Comparison of ENCODE assay signal across 33 cellular contexts in the genomic region with DNA sequence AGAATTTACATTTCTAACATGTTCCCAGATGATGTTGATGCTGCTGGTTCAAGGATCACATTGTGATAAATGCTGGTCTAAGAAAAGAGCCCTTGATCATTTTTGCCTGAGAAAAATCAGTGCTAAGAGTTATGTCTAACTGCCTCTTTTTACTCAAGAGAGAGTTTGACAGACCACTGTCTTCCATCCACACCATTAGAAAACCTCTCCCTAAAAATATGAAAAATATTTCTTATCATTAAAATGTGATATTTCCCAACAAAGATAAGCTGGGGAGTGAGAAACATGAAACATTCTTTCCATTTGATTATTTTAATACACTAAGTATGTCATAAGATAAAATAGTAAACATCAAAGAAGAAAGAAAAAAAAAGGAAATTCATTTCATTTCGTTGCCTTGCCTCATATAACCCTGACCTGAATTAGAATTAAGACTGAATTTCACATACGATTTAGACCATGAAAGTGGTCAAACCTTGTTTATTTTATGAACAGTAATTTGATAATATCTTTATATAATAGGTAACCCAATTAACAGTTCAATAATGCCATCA.
"Had no signal": no experiment of that assay in that cellular context is flagged by ENCODE, and none has a peak within 500 bp of the region (broad histone marks: within the 10 kb centered on the region; RNA-seq: fewer than 3 reads in every experiment).

No MANE protein-coding gene starts in this region.

- DNase-seq: Karpas-422, Kasumi-1, MG63, MM.1S, MV-4-11, NCI-H1048, NCI-H1092, NCI-H1092 treated with DMSO at 0.1 percent for 48 hours, NCI-H1105, NCI-H1105 treated with DMSO at 0.1 percent for 48 hours, NCI-H1417, NCI-H1417 treated with DMSO at 0.1 percent for 48 hours, NCI-H1436, NCI-H1436 treated with DMSO at 0.1 percent for 48 hours, NCI-H146, NCI-H1694, NCI-H1694 treated with DMSO at 0.1 percent for 48 hours, NCI-H187, NCI-H187 treated with DMSO at 0.1 percent for 48 hours, NCI-H1930, NCI-H2029, NCI-H2029 treated with DMSO at 0.1 percent for 48 hours, NCI-H2081, NCI-H2081 treated with DMSO at 0.1 percent for 48 hours, NCI-H2107, NCI-H2171, NCI-H2171 treated with DMSO at 0.1 percent for 48 hours, NCI-H2227 treated with DMSO at 0.1 percent for 48 hours, NCI-H226, NCI-H345, NCI-H446, NCI-H446 treated with DMSO at 0.1 percent for 48 hours, NCI-H510A had no signal
